ENCODE assay signal across 9 cellular contexts in genomic region chr12:107681455-107681835, GRCh38.
"Had no signal": no experiment of that assay in that cellular context is flagged by ENCODE, and none has a peak within 500 bp of the region (broad histone marks: within the 10 kb centered on the region; RNA-seq: fewer than 3 reads in every experiment).

No MANE protein-coding gene starts in this region.

- H2AFZ ChIP-seq: GM23248 had no signal

- H3K4me3 ChIP-seq: GM23248 had no signal

- H3K27ac Mint-ChIP-seq: H9 had no signal

- FAIRE-seq: H1, H54 had no signal

- DNase-seq: GM23248, H9, HCEC 1CT, IMR-90, KBM-7 had no signal

- H3K4me3 Mint-ChIP-seq: H9 had no signal

- H3K9ac ChIP-seq: GM23248, KMS-11 had no signal

- H3K4me2 ChIP-seq: KMS-11 had no signal

- H3K27ac ChIP-seq: GM23248, HL-60, KMS-11 had no signal
